9 cellular contexts compared by ENCODE assay signal in the genomic region with DNA sequence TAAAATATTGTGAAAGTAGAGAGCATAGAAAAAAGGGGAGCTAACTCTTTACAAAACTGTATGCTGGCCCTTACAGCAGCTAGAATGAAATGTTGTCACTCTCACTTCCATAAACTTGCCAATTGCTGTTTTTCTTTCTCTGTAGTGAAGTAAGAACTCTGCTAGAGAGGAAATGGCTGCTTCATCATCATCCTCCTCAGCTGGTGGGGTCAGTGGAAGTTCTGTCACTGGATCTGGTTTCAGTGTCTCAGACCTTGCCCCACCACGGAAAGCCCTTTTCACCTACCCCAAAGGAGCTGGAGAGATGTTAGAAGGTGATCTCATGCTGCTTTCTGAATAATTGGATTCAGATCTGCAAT. TPM values are rescaled to one million over a fixed set of nuclear protein-coding genes. Genes with fewer than 3 reads are reported as not detected.
A peak's percentile ranks its signal among the peaks of the same experiment; 100 is the strongest.
DNase-seq lines count a peak whose midpoint lies in the region; ATAC-seq and TF ChIP-seq lines count a peak whose summit lies in the region.
"Had no signal": no experiment of that assay in that cellular context is flagged by ENCODE, and none has a peak within 500 bp of the region (broad histone marks: within the 10 kb centered on the region; RNA-seq: fewer than 3 reads in every experiment).

No MANE protein-coding gene starts in this region.

- no peak overlapping the region for H3K4me2 ChIP-seq in DND-41 (ENCODE audit: insufficient read depth, low read length)

- TF ChIP-seq CTCF in DND-41 (IDR thresholded peaks at IDR 0.05; ENCODE audit: borderline replicate concordance, extremely low read depth, low read length, poor library complexity, severe bottlenecking) (no peak), Panc1 (IDR thresholded peaks at IDR 0.05) (no peak)

- no peaks in the 10 kb centered on the region for H4K20me1 ChIP-seq in DND-41 (ENCODE audit: insufficient read depth, low read length)

- ATAC-seq in DND-41 (ENCODE audit: insufficient read depth, low read depth): no peak
- ATAC-seq in Panc1: no peak
- no peak for ATAC-seq in HG03469 (IDR thresholded peaks at IDR 0.05; ENCODE audit: unreplicated experiment)
- ATAC-seq in GM18520 (IDR thresholded peaks at IDR 0.05; ENCODE audit: unreplicated experiment): no peak
- ATAC-seq: T-cell had no signal

- H3K4me3 ChIP-seq in DND-41 (ENCODE audit: low read depth in 1 of 2, low read length in 2 of 2) (no peak overlapping the region), Panc1 (ENCODE audit: low read depth in 2 of 2, low read length in 2 of 2) (no peak overlapping the region), rectal smooth muscle tissue (ENCODE audit: low read length) (no peak overlapping the region)

- H3K9ac ChIP-seq in DND-41 (ENCODE audit: low read depth, low read length) (no peak overlapping the region), rectal smooth muscle tissue (ENCODE audit: low read length) (no peak overlapping the region)

- no peaks in the 10 kb centered on the region for H3K9me3 ChIP-seq in DND-41 (ENCODE audit: insufficient read depth, low read length, severe bottlenecking)
- H3K9me3 ChIP-seq in Panc1 (ENCODE audit: control insufficient read depth, insufficient read depth, low read depth, low read length): no peaks in the 10 kb centered on the region

- POLR2A ChIA-PET in Panc1 (lab: Charles Lee): no interaction called here

- H2AFZ ChIP-seq in DND-41 (ENCODE audit: low read depth, low read length): no peak overlapping the region

- H3K4me1 ChIP-seq in DND-41 (ENCODE audit: insufficient read depth, low read length) (peaks cover 6% of the 10 kb centered on the region), Panc1 (ENCODE audit: control insufficient read depth, insufficient read depth, low read length) (peaks cover 22% of the 10 kb centered on the region), rectal smooth muscle tissue (ENCODE audit: control insufficient read depth, insufficient read depth, low read length) (peaks cover 4% of the 10 kb centered on the region)

- H3K36me3 ChIP-seq in DND-41 (ENCODE audit: insufficient read depth, low read length) (peaks cover 58% of the 10 kb centered on the region), Panc1 (ENCODE audit: control insufficient read depth, insufficient read depth, low read length) (peaks cover 5% of the 10 kb centered on the region; the same call in 1 of the 2 replicates), rectal smooth muscle tissue (ENCODE audit: control insufficient read depth, insufficient read depth, low read length) (no peaks in the 10 kb centered on the region)

- BruUV-seq in Panc1 (replicated peaks; lab: Mats Ljungman, UMichigan): no TSS peak

- H3K27ac ChIP-seq in DND-41 (ENCODE audit: low read length): peak overlapping the region; percentile 51
- peak overlapping the region; percentile 84 for H3K27ac ChIP-seq in Panc1 (ENCODE audit: low read length)
- H3K27ac ChIP-seq in rectal smooth muscle tissue (ENCODE audit: low read depth, low read length): peak overlapping the region; percentile 52

- intact Hi-C loops in Panc1 (cut with micrococcal nuclease; ENCODE audit: unreplicated experiment): loop anchor here (2.0 kb wide), 1 partner anchor 175 kb away; no protein-coding TSS in a partner anchor

- CTCF ChIA-PET in Panc1 (lab: Charles Lee): no interaction called here

- no peak for DNase-seq in DND-41
- DNase-seq in Panc1 (ENCODE audit: low read depth, low spot score): no peak
- DNase-seq in fibroblast of gingiva (ENCODE audit: low read depth): peak; percentile 13
- DNase-seq in NCI-H524 treated with DMSO at 0.1 percent for 48 hours (lab: John Stamatoyannopoulos, UW): no peak
- DNase-seq in DMS79 treated with DMSO at 0.1 percent for 48 hours (lab: John Stamatoyannopoulos, UW): no peak

- H3K79me2 ChIP-seq in DND-41 (ENCODE audit: insufficient read depth, low read length): peaks cover 82% of the 10 kb centered on the region

- H3K27me3 ChIP-seq in DND-41 (ENCODE audit: insufficient read depth, low read length, poor library complexity) (no peaks in the 10 kb centered on the region), Panc1 (ENCODE audit: control insufficient read depth, insufficient read depth, low read length) (no peaks in the 10 kb centered on the region), rectal smooth muscle tissue (ENCODE audit: control insufficient read depth, insufficient read depth, low read length) (no peaks in the 10 kb centered on the region)

- in situ Hi-C loops in Panc1 (cut with HindIII; ENCODE audit: low pct_unique_long_range_greater_than_20kb, low sequenced_read_pairs): no loop called here

RNA-seq across cellular contexts. Expression of gene ASCC1, which starts 7.6 kb away (rescaled TPM):
- 114 TPM for total RNA-seq in Panc1 (2021; ENCODE audit: unreplicated experiment)
- polyA plus RNA-seq in Panc1 (2012; ENCODE audit: insufficient read length): 72.9 TPM

RNA-seq across cellular contexts. Expression of gene ANAPC16, which starts 7.9 kb away (rescaled TPM):
- 110 TPM for total RNA-seq in Panc1 (2021; ENCODE audit: unreplicated experiment)
- 77.2 TPM for polyA plus RNA-seq in Panc1 (2012; ENCODE audit: insufficient read length)

RNA-seq across cellular contexts. Expression of gene DDIT4, which starts 50.0 kb away (rescaled TPM):
- total RNA-seq in Panc1 (2021; ENCODE audit: unreplicated experiment): 157 TPM
- 344 TPM for polyA plus RNA-seq in Panc1 (2012; ENCODE audit: insufficient read length)
